ENCODE assay signal across 18 cellular contexts in genomic region chr3:31692714-31693113, GRCh38.
DNase-seq lines count a peak whose midpoint lies in the region; ATAC-seq and TF ChIP-seq lines count a peak whose summit lies in the region.
"Had no signal": no experiment of that assay in that cellular context is flagged by ENCODE, and none has a peak within 500 bp of the region (broad histone marks: within the 10 kb centered on the region; RNA-seq: fewer than 3 reads in every experiment).

No MANE protein-coding gene starts in this region.

- no peak for TF ChIP-seq POLR2A in NB4 (IDR thresholded peaks at IDR 0.05; ENCODE audit: extremely low read depth, insufficient read length)

- H3K79me2 ChIP-seq in DND-41 (ENCODE audit: insufficient read depth, low read length) = no peaks in the 10 kb centered on the region

- no peak overlapping the region for H3K9ac ChIP-seq in DND-41 (ENCODE audit: low read depth, low read length)

- H3K36me3 ChIP-seq in DND-41 (ENCODE audit: insufficient read depth, low read length) = no peaks in the 10 kb centered on the region
- H3K36me3 ChIP-seq in H7 (replicated peaks; ENCODE audit: control insufficient read depth, insufficient read depth, low read length) = peaks cover 6% of the 10 kb centered on the region
- H3K36me3 ChIP-seq: breast epithelium, esophagus muscularis mucosa had no signal

- H3K27ac ChIP-seq in DND-41 (ENCODE audit: low read length) (no peak overlapping the region), foreskin keratinocyte (no peak overlapping the region)
- H3K27ac ChIP-seq: breast epithelium, esophagus muscularis mucosa, tibial artery had no signal

- peak; percentile 7 for TF ChIP-seq CTCF in DND-41 (IDR thresholded peaks at IDR 0.05; ENCODE audit: borderline replicate concordance, extremely low read depth, low read length, poor library complexity, severe bottlenecking)
- TF ChIP-seq CTCF in GM10266 (IDR thresholded peaks at IDR 0.05; ENCODE audit: control insufficient read depth, insufficient read depth, low read depth, missing control alignments) = peak; percentile 29
- TF ChIP-seq CTCF in NB4 (IDR thresholded peaks at IDR 0.05; ENCODE audit: low read depth, low read length) = peak; percentile 40
- TF ChIP-seq CTCF in foreskin keratinocyte (conservative IDR thresholded peaks at IDR 0.05) = peak; percentile 3

- no peak for ATAC-seq in DND-41 (ENCODE audit: insufficient read depth, low read depth)
- ATAC-seq in foreskin keratinocyte = no peak
- no peak for ATAC-seq in HG03565 (IDR thresholded peaks at IDR 0.05; ENCODE audit: unreplicated experiment)
- ATAC-seq: activated T-helper 17 cell treated with anti-CD3 and anti-CD28 coated beads, Interleukin-2, amount 50 U/mL, for 72 hours; natural killer cell treated with Interleukin-12 subunit alpha and Interleukin-12 subunit beta and Interleukin-15 and Interleukin-18, amount 100 ng/mL, for 72 hours had no signal

- H3K9me3 ChIP-seq in DND-41 (ENCODE audit: insufficient read depth, low read length, severe bottlenecking) = peaks cover 6% of the 10 kb centered on the region
- H3K9me3 ChIP-seq: breast epithelium, esophagus muscularis mucosa, tibial artery had no signal

- H3K4me2 ChIP-seq in DND-41 (ENCODE audit: insufficient read depth, low read length) = no peak overlapping the region

- H3K4me1 ChIP-seq in DND-41 (ENCODE audit: insufficient read depth, low read length) = no peaks in the 10 kb centered on the region
- H3K4me1 ChIP-seq in foreskin keratinocyte = no peaks in the 10 kb centered on the region
- H3K4me1 ChIP-seq: breast epithelium had no signal

- H3K4me3 ChIP-seq in DND-41 (ENCODE audit: low read depth in 1 of 2, low read length in 2 of 2) (no peak overlapping the region), NB4 (ENCODE audit: low read depth, low read length) (no peak overlapping the region), H7 (ENCODE audit: insufficient read depth, low read depth, low read length) (no peak overlapping the region)
- H3K4me3 ChIP-seq: breast epithelium, esophagus muscularis mucosa, tibial artery had no signal

- H3K27me3 ChIP-seq in DND-41 (ENCODE audit: insufficient read depth, low read length, poor library complexity) (no peaks in the 10 kb centered on the region), foreskin keratinocyte (no peaks in the 10 kb centered on the region), H7 (ENCODE audit: control insufficient read depth, insufficient read depth, low read length) (no peaks in the 10 kb centered on the region)
- H3K27me3 ChIP-seq: breast epithelium, esophagus muscularis mucosa, tibial artery had no signal

- H4K20me1 ChIP-seq in DND-41 (ENCODE audit: insufficient read depth, low read length) = no peaks in the 10 kb centered on the region

- no peak overlapping the region for H2AFZ ChIP-seq in DND-41 (ENCODE audit: low read depth, low read length)

- DNase-seq in DND-41 (no peak), GM10266 (ENCODE audit: extremely low spot score) (no peak), NB4 (ENCODE audit: low read depth) (peak; percentile 60), foreskin keratinocyte (no peak), H7 (no peak), DMS114 treated with DMSO at 0.1 percent for 48 hours (lab: John Stamatoyannopoulos, UW; ENCODE audit: unreplicated experiment) (no peak)
- DNase-seq: glutamatergic neuron, immature natural killer cell, NCI-H1092, NCI-H2107, NCI-H774, RPMI8226, tibial artery had no signal
